19 cellular contexts compared by ENCODE assay signal in genomic region chr7:36204044-36204663, GRCh38.
"Had no signal": no experiment of that assay in that cellular context is flagged by ENCODE, and none has a peak within 500 bp of the region (broad histone marks: within the 10 kb centered on the region; RNA-seq: fewer than 3 reads in every experiment).

No MANE protein-coding gene starts in this region.

- H3K4me1 Mint-ChIP-seq: activated B cell treated with CpG ODN at 0.5 μM for 24 hours, memory B cell had no signal

- ATAC-seq: activated CD8-positive, alpha-beta memory T cell treated with anti-CD3 and anti-CD28 coated beads, Interleukin-2, amount 10 ng/mL, durations not matched to agents 7 days and 5 days; activated T-helper 17 cell treated with anti-CD3 and anti-CD28 coated beads, Interleukin-2, amount 50 U/mL, for 72 hours; heart right ventricle; mucosa of descending colon had no signal

- H3K4me3 ChIP-seq: dorsolateral prefrontal cortex, heart right ventricle, mucosa of descending colon, tibial nerve, uterus had no signal

- H3K4me3 Mint-ChIP-seq: activated B cell treated with CpG ODN at 0.5 μM for 24 hours; activated CD4-positive, alpha-beta memory T cell treated with anti-CD3 and anti-CD28 coated beads, Interleukin-2, amount 10 ng/mL, durations not matched to agents 7 days and 5 days; activated CD8-positive, alpha-beta memory T cell treated with anti-CD3 and anti-CD28 coated beads, Interleukin-2, amount 10 ng/mL, durations not matched to agents 7 days and 5 days; activated naive CD8-positive, alpha-beta T cell treated with anti-CD3 and anti-CD28 coated beads for 36 hours; memory B cell; naive B cell; stimulated activated naive CD8-positive, alpha-beta T cell treated with anti-CD3 and anti-CD28 coated beads, Interleukin-15, Interleukin-2, amounts not matched to agents 100 ng/mL and 50 ng/mL, for 24 hours had no signal

- H3K27me3 ChIP-seq: dorsolateral prefrontal cortex, heart right ventricle, tibial nerve, uterus had no signal

- H3K27ac Mint-ChIP-seq: activated B cell treated with CpG ODN at 0.5 μM for 24 hours; activated CD4-positive, alpha-beta memory T cell treated with anti-CD3 and anti-CD28 coated beads, Interleukin-2, amount 10 ng/mL, durations not matched to agents 7 days and 5 days; activated CD8-positive, alpha-beta memory T cell treated with anti-CD3 and anti-CD28 coated beads, Interleukin-2, amount 10 ng/mL, durations not matched to agents 7 days and 5 days; activated naive CD8-positive, alpha-beta T cell treated with anti-CD3 and anti-CD28 coated beads for 36 hours; activated T-helper 17 cell treated with anti-CD3 and anti-CD28 coated beads, Interleukin-2, amount 50 U/mL, for 72 hours; memory B cell; naive B cell; stimulated activated naive CD8-positive, alpha-beta T cell treated with anti-CD3 and anti-CD28 coated beads, Interleukin-15, Interleukin-2, amounts not matched to agents 100 ng/mL and 50 ng/mL, for 24 hours had no signal

- H3K27ac ChIP-seq: tibial nerve, uterus had no signal

- DNase-seq: activated B cell treated with CpG ODN at 0.5 μM for 24 hours; activated CD4-positive, alpha-beta memory T cell treated with anti-CD3 and anti-CD28 coated beads, Interleukin-2, amount 10 ng/mL, durations not matched to agents 7 days and 5 days; activated CD4-positive, alpha-beta T cell treated with anti-CD3 and anti-CD28 coated beads for 48 hours; activated CD8-positive, alpha-beta memory T cell treated with anti-CD3 and anti-CD28 coated beads, Interleukin-2, amount 10 ng/mL, durations not matched to agents 7 days and 5 days; activated naive CD4-positive, alpha-beta T cell; activated naive CD8-positive, alpha-beta T cell treated with anti-CD3 and anti-CD28 coated beads for 36 hours; amniotic stem cell; caudate nucleus; dorsolateral prefrontal cortex; erythroblast; heart right ventricle; mucosa of descending colon; naive B cell; stimulated activated CD4-positive, alpha-beta T cell treated with anti-CD3 and anti-CD28 coated beads, Interleukin-2, amount 100 ng/mL, for 24 hours; uterus had no signal

- H3K27me3 Mint-ChIP-seq: activated naive CD8-positive, alpha-beta T cell treated with anti-CD3 and anti-CD28 coated beads for 36 hours; activated T-helper 17 cell treated with anti-CD3 and anti-CD28 coated beads, Interleukin-2, amount 50 U/mL, for 72 hours; stimulated activated naive CD8-positive, alpha-beta T cell treated with anti-CD3 and anti-CD28 coated beads, Interleukin-15, Interleukin-2, amounts not matched to agents 100 ng/mL and 50 ng/mL, for 24 hours had no signal

- H3K9me3 ChIP-seq: heart right ventricle, mucosa of descending colon, tibial nerve, uterus had no signal

- H3K36me3 ChIP-seq: heart right ventricle, tibial nerve, uterus had no signal

- H3K9me3 Mint-ChIP-seq: activated B cell treated with CpG ODN at 0.5 μM for 24 hours; activated CD4-positive, alpha-beta memory T cell treated with anti-CD3 and anti-CD28 coated beads, Interleukin-2, amount 10 ng/mL, durations not matched to agents 7 days and 5 days; activated naive CD8-positive, alpha-beta T cell treated with anti-CD3 and anti-CD28 coated beads for 36 hours; activated T-helper 17 cell treated with anti-CD3 and anti-CD28 coated beads, Interleukin-2, amount 50 U/mL, for 72 hours; memory B cell; naive B cell; stimulated activated naive CD8-positive, alpha-beta T cell treated with anti-CD3 and anti-CD28 coated beads, Interleukin-15, Interleukin-2, amounts not matched to agents 100 ng/mL and 50 ng/mL, for 24 hours had no signal

- H3K36me3 Mint-ChIP-seq: activated CD8-positive, alpha-beta memory T cell treated with anti-CD3 and anti-CD28 coated beads, Interleukin-2, amount 10 ng/mL, durations not matched to agents 7 days and 5 days; activated naive CD8-positive, alpha-beta T cell treated with anti-CD3 and anti-CD28 coated beads for 36 hours; memory B cell; naive B cell had no signal
